ENCODE assay signal across 27 cellular contexts in genomic region chr5:19605846-19606407, GRCh38.
DNase-seq lines count a peak whose midpoint lies in the region; ATAC-seq and TF ChIP-seq lines count a peak whose summit lies in the region.
"Had no signal": no experiment of that assay in that cellular context is flagged by ENCODE, and none has a peak within 500 bp of the region (broad histone marks: within the 10 kb centered on the region; RNA-seq: fewer than 3 reads in every experiment).

No MANE protein-coding gene starts in this region.

- H3K27me3 ChIP-seq in mammary epithelial cell (ENCODE audit: insufficient read depth, low read length) (no peaks in the 10 kb centered on the region), neural progenitor cell (no peaks in the 10 kb centered on the region), body of pancreas (no peaks in the 10 kb centered on the region), GM23248 (replicated peaks; ENCODE audit: insufficient read depth) (no peaks in the 10 kb centered on the region)
- H3K27me3 ChIP-seq: stomach, tibial artery had no signal

- H3K9me2 ChIP-seq in GM23248 (ENCODE audit: insufficient read depth), result no peaks in the 10 kb centered on the region

- no peak for TF ChIP-seq POLR2A in body of pancreas (IDR thresholded peaks at IDR 0.05)

- in situ Hi-C loops in mammary epithelial cell (cut with MboI; ENCODE audit: low sequenced_read_pairs in 2 of 2), result loop anchor here in 1 of 2 donors (25.0 kb wide), 1 partner anchor 819 kb away; no protein-coding TSS in a partner anchor
- in situ Hi-C loops in GM23248 (cut with MboI), result no loop called here

- H3K9me3 Mint-ChIP-seq in neural progenitor cell, result peaks cover 9% of the 10 kb centered on the region

- peak overlapping the region; percentile 62 for H2AFZ ChIP-seq in mammary epithelial cell (ENCODE audit: low read depth, low read length)
- H2AFZ ChIP-seq in neural progenitor cell (replicated peaks), result peak overlapping the region; percentile 74
- no peak overlapping the region for H2AFZ ChIP-seq in GM23248

- CTCF ChIA-PET in mammary epithelial cell (lab: Charles Lee; ENCODE audit: low non-redundant PET), result interaction anchor here (0.6 kb wide), 1 partner anchor 858 kb away, joined by 5 read pairs; no protein-coding TSS in a partner anchor

- H3K79me2 ChIP-seq in mammary epithelial cell (ENCODE audit: insufficient read depth, low read length) (no peaks in the 10 kb centered on the region), neural progenitor cell (ENCODE audit: low read depth) (no peaks in the 10 kb centered on the region), GM23248 (ENCODE audit: insufficient read depth) (no peaks in the 10 kb centered on the region)

- H3K27me3 Mint-ChIP-seq in neural progenitor cell (ENCODE audit: insufficient read depth, low read depth), result no peaks in the 10 kb centered on the region
- H3K27me3 Mint-ChIP-seq: CD4-positive, alpha-beta T cell; progenitor cell of endocrine pancreas had no signal

- no peaks in the 10 kb centered on the region for H3K36me3 ChIP-seq in mammary epithelial cell (ENCODE audit: insufficient read depth, low read length)
- H3K36me3 ChIP-seq in neural progenitor cell, result no peaks in the 10 kb centered on the region
- no peaks in the 10 kb centered on the region for H3K36me3 ChIP-seq in body of pancreas (replicated peaks in 1 of 2; ENCODE audit: insufficient read depth in 1 of 2, low read depth in 2 of 2)
- no peaks in the 10 kb centered on the region for H3K36me3 ChIP-seq in GM23248 (ENCODE audit: low read depth)
- H3K36me3 ChIP-seq: stomach, tibial artery had no signal

- dilution Hi-C loops in mammary epithelial cell (cut with HindIII; ENCODE audit: low sequenced_read_pairs), result no loop called here

- no peaks in the 10 kb centered on the region for H3K4me1 Mint-ChIP-seq in neural progenitor cell
- H3K4me1 Mint-ChIP-seq: WTC11 had no signal

- no peak for TF ChIP-seq CTCF in mammary epithelial cell (conservative IDR thresholded peaks at IDR 0.05 in 1 of 2, IDR thresholded peaks at IDR 0.05 in 1 of 2; ENCODE audit: extremely low read depth in 1 of 2, insufficient read depth in 1 of 2, low read depth in 1 of 2, low read length in 2 of 2)
- TF ChIP-seq CTCF in neural progenitor cell (IDR thresholded peaks at IDR 0.05), result no peak
- TF ChIP-seq CTCF in body of pancreas (IDR thresholded peaks at IDR 0.05), result no peak

- H3K4me3 ChIP-seq in mammary epithelial cell (replicated peaks in 1 of 3; ENCODE audit: insufficient read depth in 1 of 3, low read depth in 2 of 3, low read length in 3 of 3) (no peak overlapping the region), neural progenitor cell (no peak overlapping the region), body of pancreas (no peak overlapping the region), GM23248 (no peak overlapping the region)
- H3K4me3 ChIP-seq: mucosa of descending colon, stomach, tibial artery had no signal

- H4K20me1 ChIP-seq in mammary epithelial cell (ENCODE audit: insufficient read depth, low read length) (no peaks in the 10 kb centered on the region), neural progenitor cell (ENCODE audit: low read depth) (no peaks in the 10 kb centered on the region), GM23248 (ENCODE audit: insufficient read depth) (no peaks in the 10 kb centered on the region)

- H3K27ac Mint-ChIP-seq in neural progenitor cell, result no peak overlapping the region
- H3K27ac Mint-ChIP-seq: CD4-positive, alpha-beta T cell; endodermal cell; progenitor cell of endocrine pancreas; WTC11 had no signal

- no TSS peak for BruUV-seq in mammary epithelial cell (replicated peaks; lab: Mats Ljungman, UMichigan)

- H3K4me1 ChIP-seq in mammary epithelial cell (ENCODE audit: insufficient read depth, low read length) (peaks cover 5% of the 10 kb centered on the region), neural progenitor cell (peaks cover 7% of the 10 kb centered on the region), body of pancreas (no peaks in the 10 kb centered on the region), GM23248 (ENCODE audit: insufficient read depth) (no peaks in the 10 kb centered on the region)
- H3K4me1 ChIP-seq: stomach, tibial artery had no signal

- H3K9me3 ChIP-seq in mammary epithelial cell (replicated peaks; ENCODE audit: insufficient read depth, low read length), result no peaks in the 10 kb centered on the region
- no peaks in the 10 kb centered on the region for H3K9me3 ChIP-seq in neural progenitor cell (ENCODE audit: low read depth)
- H3K9me3 ChIP-seq in body of pancreas, result no peaks in the 10 kb centered on the region
- no peaks in the 10 kb centered on the region for H3K9me3 ChIP-seq in GM23248 (ENCODE audit: low read depth)
- H3K9me3 ChIP-seq: tibial artery had no signal

- no peak for ATAC-seq in body of pancreas
- ATAC-seq in GM21825 (IDR thresholded peaks at IDR 0.05; ENCODE audit: unreplicated experiment), result no peak
- ATAC-seq: mucosa of descending colon, Right ventricle myocardium inferior, WTC11 had no signal

- H3K4me3 Mint-ChIP-seq in neural progenitor cell, result no peak overlapping the region
- H3K4me3 Mint-ChIP-seq: CD4-positive, alpha-beta T cell; endodermal cell; WTC11 had no signal

- peaks cover 2% of the 10 kb centered on the region for H3K36me3 Mint-ChIP-seq in neural progenitor cell

- H3F3A ChIP-seq in neural progenitor cell (ENCODE audit: low read depth) (no peaks in the 10 kb centered on the region), GM23248 (ENCODE audit: insufficient read depth) (no peaks in the 10 kb centered on the region)

- DNase-seq in DMS153 (lab: John Stamatoyannopoulos, UW) (peak; percentile 14), DMS153 treated with DMSO at 0.1 percent for 48 hours (lab: John Stamatoyannopoulos, UW; ENCODE audit: unreplicated experiment) (no peak), NCI-H748 treated with DMSO at 0.1 percent for 48 hours (lab: John Stamatoyannopoulos, UW) (peak; percentile 25), mammary epithelial cell (peak; percentile 49), neural progenitor cell (ENCODE audit: low spot score) (no peak), body of pancreas (no peak), GM23248 (no peak)
- DNase-seq: activated naive CD4-positive, alpha-beta T cell treated with anti-CD3 and anti-CD28 coated beads, Interleukin-2, amount 50 U/mL, for 16 hours; anterior cingulate cortex; caudate nucleus; CD4-positive, alpha-beta T cell; endodermal cell; GOT3; islet precursor cell; Kasumi-1; mucosa of descending colon; NCI-H1048; NCI-H187 treated with DMSO at 0.1 percent for 48 hours; NCI-H524 treated with DMSO at 0.1 percent for 48 hours; stimulated activated CD8-positive, alpha-beta memory T cell treated with anti-CD3 and anti-CD28 coated beads, Interleukin-4, amount 100 ng/mL, for 48 hours; stomach; tibial artery had no signal

- H3K27ac ChIP-seq in mammary epithelial cell (ENCODE audit: insufficient read depth, low read depth, low read length), result no peak overlapping the region
- H3K27ac ChIP-seq in neural progenitor cell, result no peak overlapping the region
- H3K27ac ChIP-seq in body of pancreas, result no peak overlapping the region
- H3K27ac ChIP-seq in GM23248, result no peak overlapping the region
- H3K27ac ChIP-seq: 22Rv1, stomach, tibial artery had no signal

- WGBS in mammary epithelial cell (ENCODE audit: low coverage, missing lambda C conversion rate), result 59% methylated on average over 3 of the region's 3 CpGs
- WGBS in body of pancreas, 2 donors, result 70 to 74% methylated on average over 3 of the region's 3 CpGs
- WGBS in GM23248 (ENCODE audit: low coverage in 1 of 2, low lambda C conversion rate in 2 of 2, missing lambda C conversion rate in 2 of 2), 2 experiments, result 27 to 35% methylated on average over 3 of the region's 3 CpGs

- intact Hi-C loops in mammary epithelial cell (cut with micrococcal nuclease), result loop anchor here (5.0 to 10.0 kb wide), 3 partner anchors 294 to 911 kb away; no protein-coding TSS in a partner anchor
- intact Hi-C loops in body of pancreas (cut with DNase I), result no loop called here

- H3K4me2 ChIP-seq in mammary epithelial cell (ENCODE audit: insufficient read depth, low read depth, low read length), result no peak overlapping the region
- H3K4me2 ChIP-seq in neural progenitor cell, result no peak overlapping the region
- H3K4me2 ChIP-seq in GM23248 (ENCODE audit: unreplicated experiment), result no peak overlapping the region

- H3K9ac ChIP-seq in mammary epithelial cell (ENCODE audit: insufficient read depth, low read length), result no peak overlapping the region
- no peak overlapping the region for H3K9ac ChIP-seq in neural progenitor cell
- H3K9ac ChIP-seq in GM23248, result no peak overlapping the region

Comparison
In these comparisons a context has a peak if more than half of its experiments do, and no peak if none do; other contexts are left out.
1. DNase-seq: peak in DMS153 (single experiment), NCI-H748 treated with DMSO at 0.1 percent for 48 hours (single experiment) and mammary epithelial cell (single experiment); none in DMS153 treated with DMSO at 0.1 percent for 48 hours (single experiment), neural progenitor cell (single experiment), body of pancreas (0 of 4) and GM23248 (single experiment).